Comparison of ENCODE assay signal across 8 cellular contexts in genomic region chr4:92263575-92263974, GRCh38. TPM values are rescaled to one million over a fixed set of nuclear protein-coding genes. Genes with fewer than 3 reads are reported as not detected.
"Had no signal": no experiment of that assay in that cellular context is flagged by ENCODE, and none has a peak within 500 bp of the region (broad histone marks: within the 10 kb centered on the region; RNA-seq: fewer than 3 reads in every experiment).

No MANE protein-coding gene starts in this region.

- H3K27ac ChIP-seq: GM23248 had no signal

- H3K4me3 Mint-ChIP-seq: H9, HFFc6 had no signal

- H3K9me3 ChIP-seq: HAP-1 had no signal

- H3K9ac ChIP-seq: GM23248 had no signal

- H3K4me3 ChIP-seq: GM23248, HAP-1 had no signal

- H2AFZ ChIP-seq: GM23248 had no signal

- H3K4me1 ChIP-seq: HAP-1 had no signal

- H3K27ac Mint-ChIP-seq: H9, HFFc6 had no signal

- H3K36me3 ChIP-seq: HAP-1 had no signal

- FAIRE-seq: H54 had no signal

- DNase-seq: GM23248, GOT3, H7, H9, HCEC 1CT, HFFc6 had no signal

RNA-seq across cellular contexts. Expression of gene GRID2, which starts 40.2 kb away (rescaled TPM):
- total RNA-seq: GM23248, HFFc6 had no signal
- polyA plus RNA-seq: GM23248 had no signal
